ENCODE assay signal across 25 cellular contexts in the genomic region with DNA sequence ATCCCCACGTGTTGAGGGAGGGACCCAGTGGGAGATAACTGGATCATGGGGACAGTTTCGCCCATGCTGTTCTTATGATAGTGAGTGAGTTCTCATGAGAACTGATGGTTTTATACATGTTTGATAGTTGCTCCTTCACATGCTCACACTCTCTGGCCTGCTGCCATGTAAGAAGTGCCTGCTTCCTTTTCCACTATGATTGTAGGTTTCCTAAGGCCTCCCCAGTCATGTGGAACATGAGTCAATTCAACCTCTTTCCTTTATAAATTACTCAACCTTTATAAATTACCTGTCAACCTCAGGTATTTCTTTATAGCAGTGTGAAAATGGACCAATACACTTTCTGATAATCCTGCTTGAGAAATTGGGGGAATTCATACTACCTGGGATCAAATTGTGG.
"Had no signal": no experiment of that assay in that cellular context is flagged by ENCODE, and none has a peak within 500 bp of the region (broad histone marks: within the 10 kb centered on the region; RNA-seq: fewer than 3 reads in every experiment).

No MANE protein-coding gene starts in this region.

- H3K27me3 Mint-ChIP-seq: natural killer cell treated with Interleukin-12 subunit alpha and Interleukin-12 subunit beta and Interleukin-15 and Interleukin-18, amount 100 ng/mL, for 72 hours; stimulated activated naive B cell treated with anti-CD40 and anti-IgM and Interleukin-4, amounts not matched to agents 10 μg/mL and 1 μg/mL and 100 μg/mL, for 72 hours; stimulated activated naive CD8-positive, alpha-beta T cell treated with anti-CD3 and anti-CD28 coated beads, Interleukin-15, Interleukin-2, amounts not matched to agents 100 ng/mL and 50 ng/mL, for 24 hours had no signal

- H3K36me3 Mint-ChIP-seq: stimulated activated effector memory CD8-positive, alpha-beta T cell treated with anti-CD3 and anti-CD28 coated beads, Interleukin-12 subunit alpha, Interleukin-12 subunit beta, amount 100 ng/mL, for 72 hours; stimulated activated naive B cell treated with anti-CD40 and anti-IgM and Interleukin-4, amounts not matched to agents 10 μg/mL and 1 μg/mL and 100 μg/mL, for 72 hours had no signal

- H3K4me1 Mint-ChIP-seq: nephron progenitor cell; neural crest cell; stimulated activated effector memory CD8-positive, alpha-beta T cell treated with anti-CD3 and anti-CD28 coated beads, Interleukin-12 subunit alpha, Interleukin-12 subunit beta, amount 100 ng/mL, for 72 hours; stimulated activated naive B cell treated with anti-CD40 and anti-IgM and Interleukin-4, amounts not matched to agents 10 μg/mL and 1 μg/mL and 100 μg/mL, for 72 hours had no signal

- ATAC-seq: natural killer cell treated with Interleukin-12 subunit alpha and Interleukin-12 subunit beta and Interleukin-15 and Interleukin-18, amount 100 ng/mL, for 72 hours; pancreas; right cardiac atrium; right lobe of liver; stimulated activated effector memory CD8-positive, alpha-beta T cell treated with anti-CD3 and anti-CD28 coated beads, Interleukin-12 subunit alpha, Interleukin-12 subunit beta, amount 100 ng/mL, for 72 hours; stimulated activated naive B cell treated with anti-CD40 and anti-IgM and Interleukin-4, amounts not matched to agents 10 μg/mL and 1 μg/mL and 100 μg/mL, for 72 hours had no signal

- H3K4me3 ChIP-seq: pancreas, prostate gland, right lobe of liver, sigmoid colon, stomach, thoracic aorta, thyroid gland, tibial nerve, upper lobe of left lung, vagina had no signal

- H3K4me3 Mint-ChIP-seq: natural killer cell treated with Interleukin-12 subunit alpha and Interleukin-12 subunit beta and Interleukin-15 and Interleukin-18, amount 100 ng/mL, for 72 hours; nephron progenitor cell; neural crest cell; stimulated activated effector memory CD8-positive, alpha-beta T cell treated with anti-CD3 and anti-CD28 coated beads, Interleukin-12 subunit alpha, Interleukin-12 subunit beta, amount 100 ng/mL, for 72 hours; stimulated activated naive B cell treated with anti-CD40 and anti-IgM and Interleukin-4, amounts not matched to agents 10 μg/mL and 1 μg/mL and 100 μg/mL, for 72 hours; stimulated activated naive CD8-positive, alpha-beta T cell treated with anti-CD3 and anti-CD28 coated beads, Interleukin-15, Interleukin-2, amounts not matched to agents 100 ng/mL and 50 ng/mL, for 24 hours had no signal

- DNase-seq: nephron progenitor cell; nucleus accumbens; pancreas; right cardiac atrium; right lobe of liver; sigmoid colon; small intestine; stimulated activated CD4-positive, alpha-beta T cell treated with anti-CD3 and anti-CD28 coated beads, Interleukin-15, amount 100 ng/mL, for 24 hours; stimulated activated CD4-positive, alpha-beta T cell treated with anti-CD3 and anti-CD28 coated beads, Interleukin-2, amount 100 ng/mL, for 24 hours; stimulated activated CD4-positive, alpha-beta T cell treated with anti-CD3 and anti-CD28 coated beads, Interleukin-2, amount 100 ng/mL, for 48 hours; stimulated activated CD4-positive, alpha-beta T cell treated with anti-CD3 and anti-CD28 coated beads, Interleukin-4, amount 100 ng/mL, for 24 hours; stimulated activated naive B cell treated with anti-CD40 and anti-IgM and Interleukin-4, amounts not matched to agents 10 μg/mL and 1 μg/mL and 100 μg/mL, for 72 hours; stimulated activated naive CD4-positive, alpha-beta T cell treated with Interleukin-2 at 50 U/mL for 16 hours; stomach; thyroid gland; trophoblast cell; upper lobe of left lung had no signal

- H3K9me3 Mint-ChIP-seq: stimulated activated naive CD8-positive, alpha-beta T cell treated with anti-CD3 and anti-CD28 coated beads, Interleukin-15, Interleukin-2, amounts not matched to agents 100 ng/mL and 50 ng/mL, for 24 hours had no signal

- H3K27ac Mint-ChIP-seq: natural killer cell treated with Interleukin-12 subunit alpha and Interleukin-12 subunit beta and Interleukin-15 and Interleukin-18, amount 100 ng/mL, for 72 hours; nephron progenitor cell; stimulated activated effector memory CD8-positive, alpha-beta T cell treated with anti-CD3 and anti-CD28 coated beads, Interleukin-12 subunit alpha, Interleukin-12 subunit beta, amount 100 ng/mL, for 72 hours; stimulated activated naive B cell treated with anti-CD40 and anti-IgM and Interleukin-4, amounts not matched to agents 10 μg/mL and 1 μg/mL and 100 μg/mL, for 72 hours; stimulated activated naive CD8-positive, alpha-beta T cell treated with anti-CD3 and anti-CD28 coated beads, Interleukin-15, Interleukin-2, amounts not matched to agents 100 ng/mL and 50 ng/mL, for 24 hours had no signal
